ENCODE assay signal across 11 cellular contexts in genomic region chr16:23858496-23859062, GRCh38. TPM values are rescaled to one million over a fixed set of nuclear protein-coding genes. Genes with fewer than 3 reads are reported as not detected.
A peak's percentile ranks its signal among the peaks of the same experiment; 100 is the strongest.
DNase-seq lines count a peak whose midpoint lies in the region; ATAC-seq and TF ChIP-seq lines count a peak whose summit lies in the region.
"Had no signal": no experiment of that assay in that cellular context is flagged by ENCODE, and none has a peak within 500 bp of the region (broad histone marks: within the 10 kb centered on the region; RNA-seq: fewer than 3 reads in every experiment).

No MANE protein-coding gene starts in this region.

- ATAC-seq in Right ventricle myocardium inferior: peak; percentile 39
- ATAC-seq in RWPE2 (ENCODE audit: low read depth): peak; percentile 36; the same call in 1 of the 3 replicates
- ATAC-seq in left lung: peak; percentile 70
- ATAC-seq in upper lobe of right lung: peak; percentile 81
- ATAC-seq in GM18517 (IDR thresholded peaks at IDR 0.05; ENCODE audit: unreplicated experiment): no peak

- no peaks in the 10 kb centered on the region for H3K9me3 Mint-ChIP-seq in mesothelial cell of epicardium

- peaks cover 77% of the 10 kb centered on the region for H3K27me3 Mint-ChIP-seq in mesothelial cell of epicardium (ENCODE audit: low read depth)

- H3K4me3 ChIP-seq in right atrium auricular region (no peak overlapping the region), RWPE2 (ENCODE audit: severe bottlenecking) (no peak overlapping the region), left lung (no peak overlapping the region), upper lobe of right lung (no peak overlapping the region)

- intact Hi-C loops in Right ventricle myocardium inferior (cut with DNase I): no loop called here
- intact Hi-C loops in left lung (cut with DNase I): no loop called here
- intact Hi-C loops in upper lobe of right lung (cut with DNase I): no loop called here

- H3K36me3 Mint-ChIP-seq in mesothelial cell of epicardium: no peaks in the 10 kb centered on the region

- H3K36me3 ChIP-seq in right atrium auricular region (no peaks in the 10 kb centered on the region), RWPE2 (ENCODE audit: low read depth) (no peaks in the 10 kb centered on the region), left lung (no peaks in the 10 kb centered on the region), upper lobe of right lung (no peaks in the 10 kb centered on the region)

- H3K9me3 ChIP-seq in right atrium auricular region (no peaks in the 10 kb centered on the region), RWPE2 (ENCODE audit: severe bottlenecking) (no peaks in the 10 kb centered on the region), left lung (no peaks in the 10 kb centered on the region), upper lobe of right lung (no peaks in the 10 kb centered on the region)

- H3K27ac ChIP-seq in right atrium auricular region (no peak overlapping the region), RWPE2 (ENCODE audit: poor library complexity, severe bottlenecking) (no peak overlapping the region), left lung (peak overlapping the region in 1 of 2 donors; percentile 72), upper lobe of right lung (peak overlapping the region; percentile 19)

- peaks cover 8% of the 10 kb centered on the region for H3K4me1 Mint-ChIP-seq in mesothelial cell of epicardium

- no peak for DNase-seq in Right ventricle myocardium inferior (ENCODE audit: missing footprints)
- DNase-seq in right atrium auricular region (ENCODE audit: low spot score): no peak
- DNase-seq in RWPE2 (ENCODE audit: low spot score): no peak
- DNase-seq in left lung: no peak
- DNase-seq in upper lobe of right lung: no peak
- no peak for DNase-seq in mesothelial cell of epicardium (ENCODE audit: low spot score in 2 of 2, unreplicated experiment in 2 of 2)
- DNase-seq in NCI-H1092 (lab: John Stamatoyannopoulos, UW): no peak
- DNase-seq: NCI-H1417 had no signal

- H3K4me1 ChIP-seq in right atrium auricular region: no peaks in the 10 kb centered on the region
- H3K4me1 ChIP-seq in RWPE2 (ENCODE audit: insufficient read depth, poor library complexity, severe bottlenecking): no peaks in the 10 kb centered on the region
- H3K4me1 ChIP-seq in left lung: peaks cover 0 to 97% of the 10 kb centered on the region in 2 donors
- H3K4me1 ChIP-seq in upper lobe of right lung: peaks cover 31% of the 10 kb centered on the region

- no peak overlapping the region for H3K4me3 Mint-ChIP-seq in mesothelial cell of epicardium

- TF ChIP-seq CTCF in right atrium auricular region (IDR thresholded peaks at IDR 0.05): no peak
- no peak for TF ChIP-seq CTCF in RWPE2 (IDR thresholded peaks at IDR 0.05; ENCODE audit: poor library complexity, severe bottlenecking)
- TF ChIP-seq CTCF in left lung (IDR thresholded peaks at IDR 0.05): no peak
- no peak for TF ChIP-seq CTCF in upper lobe of right lung (IDR thresholded peaks at IDR 0.05)
- TF ChIP-seq CTCF in mesothelial cell of epicardium (IDR thresholded peaks at IDR 0.05; ENCODE audit: unreplicated experiment): no peak

- no peak overlapping the region for H3K27ac Mint-ChIP-seq in mesothelial cell of epicardium

- H3K27me3 ChIP-seq in right atrium auricular region: no peaks in the 10 kb centered on the region
- H3K27me3 ChIP-seq in RWPE2 (ENCODE audit: insufficient read depth, poor library complexity, severe bottlenecking): peaks cover 2% of the 10 kb centered on the region
- H3K27me3 ChIP-seq in left lung: no peaks in the 10 kb centered on the region
- H3K27me3 ChIP-seq in upper lobe of right lung: no peaks in the 10 kb centered on the region

RNA-seq across cellular contexts. Expression of gene PRKCB, which starts 22.8 kb away (rescaled TPM):
- total RNA-seq in Right ventricle myocardium inferior (2.2 TPM), right atrium auricular region (1 to 10 TPM in 1 of 2 donors, under 1 TPM in 1; 0.93 to 3.1 TPM), left lung (10 to 100 TPM; 13.5 to 41.8 TPM), upper lobe of right lung (25.2 TPM), mesothelial cell of epicardium (0.27 to 0.38 TPM (median 0.27 TPM) in 3 replicates)
- total RNA-seq: glomerular endothelial cell, pulmonary artery endothelial cell had no signal
